9 cellular contexts compared by ENCODE assay signal in the genomic region with DNA sequence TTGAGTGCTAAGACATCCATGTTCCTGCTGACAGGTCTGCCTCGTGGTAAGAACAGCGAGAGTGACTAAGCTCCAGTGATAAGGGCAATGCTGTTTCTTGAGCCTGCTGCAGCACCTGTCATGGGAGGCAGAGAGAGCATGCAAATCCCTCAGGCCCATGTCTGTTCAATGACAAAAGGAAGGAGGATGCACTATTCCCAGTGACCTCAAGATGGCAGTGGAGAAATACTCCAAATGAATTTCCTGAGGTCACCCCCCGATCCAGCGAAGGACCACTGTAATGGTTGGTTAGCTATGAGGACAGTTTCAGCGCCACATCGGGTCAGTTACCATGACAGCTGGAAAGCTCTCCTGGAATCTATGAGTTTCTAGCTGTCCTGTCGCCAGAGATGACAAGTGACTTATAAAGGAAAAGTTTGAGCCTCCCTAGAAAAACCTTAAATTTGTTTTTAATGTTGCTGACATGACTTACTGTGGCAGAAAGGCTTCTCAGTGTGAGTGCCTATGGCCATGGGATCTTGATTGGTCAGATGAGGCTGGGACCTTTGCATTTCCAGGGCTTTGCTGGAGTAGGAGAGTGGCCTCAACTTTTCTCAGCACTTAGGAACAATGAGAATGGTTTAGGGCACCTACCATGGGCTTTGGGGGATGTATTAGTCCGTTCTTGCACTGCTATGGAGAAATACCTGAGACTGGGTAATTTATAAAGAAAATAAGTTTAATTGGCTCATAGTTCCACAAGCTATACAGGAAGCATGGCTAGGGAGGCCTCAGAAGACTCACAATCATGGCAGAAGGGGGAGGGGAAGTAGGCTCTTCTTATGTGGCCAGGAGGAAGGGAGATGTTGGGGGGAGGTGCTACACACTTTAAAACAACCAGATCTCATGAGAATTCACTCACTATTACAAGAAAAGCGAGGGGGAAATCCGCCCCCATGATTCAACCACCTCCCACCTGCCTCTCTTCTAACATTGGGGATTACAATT.
A peak's percentile ranks its signal among the peaks of the same experiment; 100 is the strongest.
DNase-seq lines count a peak whose midpoint lies in the region; ATAC-seq lines count a peak whose summit lies in the region.
"Had no signal": no experiment of that assay in that cellular context is flagged by ENCODE, and none has a peak within 500 bp of the region (broad histone marks: within the 10 kb centered on the region; RNA-seq: fewer than 3 reads in every experiment).

No MANE protein-coding gene starts in this region.

- H3K27ac ChIP-seq in BLaER1, result no peak overlapping the region

- H3K4me2 ChIP-seq in BLaER1, result peak overlapping the region; percentile 55

- H4K20me1 ChIP-seq in BLaER1, result no peaks in the 10 kb centered on the region

- H3K4me1 Mint-ChIP-seq in activated T-helper 17 cell treated with anti-CD3 and anti-CD28 coated beads, Interleukin-2, amount 50 U/mL, for 72 hours, result no peaks in the 10 kb centered on the region

- peaks cover 6% of the 10 kb centered on the region for H3K27me3 Mint-ChIP-seq in activated T-helper 17 cell treated with anti-CD3 and anti-CD28 coated beads, Interleukin-2, amount 50 U/mL, for 72 hours

- peaks cover 18% of the 10 kb centered on the region for H3K4me1 ChIP-seq in BLaER1

- H3K9me3 ChIP-seq in BLaER1, result no peaks in the 10 kb centered on the region

- peak overlapping the region; percentile 13; the same call in 1 of the 2 replicates for H3K4me3 ChIP-seq in BLaER1

- H3K27ac Mint-ChIP-seq in activated T-helper 17 cell treated with anti-CD3 and anti-CD28 coated beads, Interleukin-2, amount 50 U/mL, for 72 hours, result no peak overlapping the region
- H3K27ac Mint-ChIP-seq: IgD-negative memory B cell had no signal

- H3K9ac ChIP-seq in BLaER1, result no peak overlapping the region

- H3K9me3 Mint-ChIP-seq in activated T-helper 17 cell treated with anti-CD3 and anti-CD28 coated beads, Interleukin-2, amount 50 U/mL, for 72 hours, result no peaks in the 10 kb centered on the region

- no peaks in the 10 kb centered on the region for H3K36me3 Mint-ChIP-seq in activated T-helper 17 cell treated with anti-CD3 and anti-CD28 coated beads, Interleukin-2, amount 50 U/mL, for 72 hours (ENCODE audit: low read depth)
- H3K36me3 Mint-ChIP-seq: IgD-negative memory B cell had no signal

- peak; percentile 76 for ATAC-seq in GM18861 (IDR thresholded peaks at IDR 0.05; ENCODE audit: unreplicated experiment)
- ATAC-seq in activated T-helper 17 cell treated with anti-CD3 and anti-CD28 coated beads, Interleukin-2, amount 50 U/mL, for 72 hours (replicated peaks), result peak; percentile 67
- ATAC-seq in left cardiac atrium, result peak; percentile 55 to 65
- ATAC-seq in sciatic nerve, result peak; percentile 38

- DNase-seq in HK-2 (ENCODE audit: unreplicated experiment) (peak; percentile 22), NCI-H748 (lab: John Stamatoyannopoulos, UW; ENCODE audit: unreplicated experiment) (peak; percentile 91), left cardiac atrium (no peak), sciatic nerve (ENCODE audit: low spot score) (no peak), ureter (ENCODE audit: low spot score) (no peak)

- H3K27me3 ChIP-seq in BLaER1, result no peaks in the 10 kb centered on the region

- H3K4me3 Mint-ChIP-seq in activated T-helper 17 cell treated with anti-CD3 and anti-CD28 coated beads, Interleukin-2, amount 50 U/mL, for 72 hours, result no peak overlapping the region

- H3K36me3 ChIP-seq in BLaER1, result no peaks in the 10 kb centered on the region

- intact Hi-C loops in left cardiac atrium (cut with DNase I), result loop anchor here (2.0 to 10.0 kb wide), 3 partner anchors 713 to 829 kb away; no protein-coding TSS in a partner anchor
- intact Hi-C loops in sciatic nerve (cut with DNase I), result loop anchor here (10.0 kb wide), 1 partner anchor 823 kb away; no protein-coding TSS in a partner anchor

Comparison
In these comparisons a context has a peak if more than half of its experiments do, and no peak if none do; other contexts are left out.
1. DNase-seq: peak in HK-2 (single experiment) and NCI-H748 (single experiment); none in left cardiac atrium (single experiment), sciatic nerve (single experiment) and ureter (single experiment).
2. Peak in every context shown above with its lines, with median percentiles within 50 percentile points of each other: ATAC-seq.